ENCODE assay signal across 28 cellular contexts in genomic region chr1:186487163-186487562, GRCh38. TPM values are rescaled to one million over a fixed set of nuclear protein-coding genes. Genes with fewer than 3 reads are reported as not detected.
DNase-seq lines count a peak whose midpoint lies in the region; ATAC-seq and TF ChIP-seq lines count a peak whose summit lies in the region.
"Had no signal": no experiment of that assay in that cellular context is flagged by ENCODE, and none has a peak within 500 bp of the region (broad histone marks: within the 10 kb centered on the region; RNA-seq: fewer than 3 reads in every experiment).

No MANE protein-coding gene starts in this region.

- H3K4me3 Mint-ChIP-seq in HFFc6: no peak overlapping the region
- H3K4me3 Mint-ChIP-seq: natural killer cell treated with Interleukin-12 subunit alpha and Interleukin-12 subunit beta and Interleukin-15 and Interleukin-18, amount 100 ng/mL, for 72 hours had no signal

- DNase-seq in AG04449 (ENCODE audit: low read depth, low spot score) (no peak), HFFc6 (no peak), astrocyte of the spinal cord (ENCODE audit: low read depth, low spot score) (peak; percentile 59), fibroblast of the aortic adventitia (ENCODE audit: low read depth) (no peak), omental fat pad (ENCODE audit: low spot score) (no peak)
- DNase-seq in activated CD4-positive, CD25-positive, alpha-beta regulatory T cell (lab: John Stamatoyannopoulos, UW): no peak
- DNase-seq in activated T-cell treated with anti-CD3 and anti-CD28 coated beads, Interleukin-2, amount 50 U/mL, for 48 hours: no peak
- DNase-seq: activated CD4-positive, alpha-beta T cell treated with anti-CD3 and anti-CD28 coated beads for 4 hours; activated gamma-delta T cell treated with Interleukin-2 at 50 U/mL for 16 hours; activated T-cell treated with anti-CD3 and anti-CD28 coated beads for 4 hours; Caco-2; heart left ventricle; lower lobe of right lung; mucosa of descending colon; NCI-H1105 treated with DMSO at 0.1 percent for 48 hours; NCI-H2029 treated with DMSO at 0.1 percent for 48 hours; NCI-H2227 treated with DMSO at 0.1 percent for 48 hours; NCI-H526 treated with DMSO at 0.1 percent for 48 hours; retina; stimulated activated CD4-positive, alpha-beta T cell treated with anti-CD3 and anti-CD28 coated beads, Interleukin-2, amount 100 ng/mL, for 48 hours; trophoblast cell had no signal

- peak overlapping the region; percentile 55; the same call in 1 of the 2 replicates for H3K27ac Mint-ChIP-seq in HFFc6
- H3K27ac Mint-ChIP-seq: natural killer cell treated with Interleukin-12 subunit alpha and Interleukin-12 subunit beta and Interleukin-15 and Interleukin-18, amount 100 ng/mL, for 72 hours had no signal

- no peaks in the 10 kb centered on the region for H3K9me3 Mint-ChIP-seq in HFFc6
- H3K9me3 Mint-ChIP-seq: natural killer cell treated with Interleukin-12 subunit alpha and Interleukin-12 subunit beta and Interleukin-15 and Interleukin-18, amount 100 ng/mL, for 72 hours had no signal

- peaks cover 67% of the 10 kb centered on the region for H3K4me1 Mint-ChIP-seq in HFFc6 (ENCODE audit: low read depth)

- in situ Hi-C loops in astrocyte of the spinal cord (cut with HindIII; ENCODE audit: low sequenced_read_pairs): no loop called here

- no peaks in the 10 kb centered on the region for H3K36me3 Mint-ChIP-seq in HFFc6 (ENCODE audit: low read depth)
- H3K36me3 Mint-ChIP-seq: natural killer cell treated with Interleukin-12 subunit alpha and Interleukin-12 subunit beta and Interleukin-15 and Interleukin-18, amount 100 ng/mL, for 72 hours had no signal

- H3K4me3 ChIP-seq in AG04449 (ENCODE audit: low read depth, low read length): no peak overlapping the region
- H3K4me3 ChIP-seq in astrocyte of the spinal cord (ENCODE audit: low read depth, low read length): no peak overlapping the region
- H3K4me3 ChIP-seq in fibroblast of the aortic adventitia (ENCODE audit: low read depth, low read length): no peak overlapping the region
- H3K4me3 ChIP-seq: BLaER1 treated with 17β-estradiol and CSF1 and Interleukin-3, amounts not matched to agents 10 nM and 100 nM; heart left ventricle; lower lobe of right lung; mucosa of descending colon had no signal

- POLR2A ChIA-PET in AG04449 (lab: Yijun Ruan, JAX): interaction anchor here (1.1 kb wide), 1 partner anchor 193 kb away, joined by 4 read pairs; the partner anchor contains the start of gene PTGS2

- ATAC-seq in HG03571 (IDR thresholded peaks at IDR 0.05; ENCODE audit: unreplicated experiment): no peak
- no peak for ATAC-seq in omental fat pad (ENCODE audit: low FRiP score)
- ATAC-seq: heart left ventricle; HepG2; lower lobe of right lung; mucosa of descending colon; natural killer cell treated with Interleukin-12 subunit alpha and Interleukin-12 subunit beta and Interleukin-15 and Interleukin-18, amount 100 ng/mL, for 72 hours had no signal

- CTCF ChIA-PET in AG04449 (lab: Yijun Ruan, JAX): interaction anchor here (0.7 to 5.5 kb wide), 5 partner anchors 9 to 319 kb away, joined by 4 to 82 read pairs (median 5); partner anchors contain the start of gene PTGS2

- H3K27me3 Mint-ChIP-seq in HFFc6 (ENCODE audit: insufficient read depth): no peaks in the 10 kb centered on the region

- peak; percentile 7 for TF ChIP-seq CTCF in AG04449 (IDR thresholded peaks at IDR 0.05; ENCODE audit: insufficient read depth, low read length, missing control alignments)
- TF ChIP-seq CTCF in HFFc6 (IDR thresholded peaks at IDR 0.05): peak; percentile 57; the same call in 1 of the 2 replicates
- TF ChIP-seq CTCF in astrocyte of the spinal cord (IDR thresholded peaks at IDR 0.05; ENCODE audit: low read depth, low read length): no peak
- peak; percentile 10 for TF ChIP-seq CTCF in fibroblast of the aortic adventitia (IDR thresholded peaks at IDR 0.05; ENCODE audit: insufficient read depth, low read length)
- TF ChIP-seq CTCF in omental fat pad (IDR thresholded peaks at IDR 0.05): no peak

RNA-seq across cellular contexts. Expression of gene PDC, which starts 26.2 kb away (rescaled TPM):
- under 1 TPM in 2 of 6 experiments, not detected in 4; 0.17 TPM for total RNA-seq in HFFc6 (2021; fragmentation: NEBNext Ultra II Directional; extraction: Animal tissue kit (Norgen Biotek cat#: 25700))
- 0.27 TPM in 1 of 2 replicates, not detected in the other for total RNA-seq in fibroblast of the aortic adventitia (ENCODE audit: low replicate concordance)
- total RNA-seq in omental fat pad: not detected
- total RNA-seq: Caco-2; epithelial cell of proximal tubule; heart left ventricle; HepG2; kidney epithelial cell; lower lobe of right lung; mucosa of descending colon; natural killer cell treated with Interleukin-12 subunit alpha and Interleukin-12 subunit beta and Interleukin-15 and Interleukin-18, amount 100 ng/mL, for 72 hours; osteocyte had no signal

Comparison
In these comparisons a context has a peak if more than half of its experiments do, and no peak if none do; other contexts are left out.
1. CTCF ChIP-seq: peak in AG04449 (single experiment), HFFc6 (single experiment) and fibroblast of the aortic adventitia (single experiment); none in astrocyte of the spinal cord (single experiment) and omental fat pad (0 of 3).